1 cellular context compared by ENCODE assay signal in the genomic region with DNA sequence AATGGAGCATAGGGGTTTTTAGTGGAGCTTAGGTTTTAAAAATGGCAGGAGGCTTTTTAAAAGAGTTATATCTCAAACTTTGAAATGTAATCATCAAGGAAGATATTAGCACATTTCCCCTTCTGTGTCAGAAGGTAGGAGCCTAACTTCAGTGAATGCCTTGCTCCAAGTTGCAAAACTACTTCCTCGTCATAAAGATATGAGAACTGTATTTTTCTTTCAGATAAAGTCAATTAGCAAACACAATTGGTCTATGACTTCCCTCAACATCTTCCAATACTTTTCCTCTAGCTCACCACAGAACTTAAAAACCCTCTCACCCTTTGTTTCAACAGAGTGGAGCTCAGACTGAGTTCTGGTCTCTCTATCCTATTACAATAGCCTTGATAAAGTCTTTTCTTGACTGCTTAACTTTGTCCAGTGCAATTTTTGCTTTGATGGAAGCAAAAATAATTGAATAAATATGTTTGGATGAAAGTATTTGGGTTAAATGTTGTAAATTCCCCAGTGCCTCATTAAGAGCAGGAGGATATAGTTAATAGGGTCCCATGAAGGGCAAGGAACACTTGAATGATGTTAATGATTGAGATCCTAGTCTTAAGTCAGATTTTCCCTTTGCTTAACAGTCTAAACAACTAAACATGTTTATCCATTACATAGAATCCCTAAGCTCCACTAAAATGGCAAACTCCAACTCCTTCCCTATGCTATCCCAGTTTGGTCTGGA.
TF ChIP-seq lines count a peak whose summit lies in the region.

No MANE protein-coding gene starts in this region.

TF ChIP-seq in GM23338, 12 proteins besides CTCF, POLR2A, EP300 and RAD21:
- TF ChIP-seq, protein P1, sequence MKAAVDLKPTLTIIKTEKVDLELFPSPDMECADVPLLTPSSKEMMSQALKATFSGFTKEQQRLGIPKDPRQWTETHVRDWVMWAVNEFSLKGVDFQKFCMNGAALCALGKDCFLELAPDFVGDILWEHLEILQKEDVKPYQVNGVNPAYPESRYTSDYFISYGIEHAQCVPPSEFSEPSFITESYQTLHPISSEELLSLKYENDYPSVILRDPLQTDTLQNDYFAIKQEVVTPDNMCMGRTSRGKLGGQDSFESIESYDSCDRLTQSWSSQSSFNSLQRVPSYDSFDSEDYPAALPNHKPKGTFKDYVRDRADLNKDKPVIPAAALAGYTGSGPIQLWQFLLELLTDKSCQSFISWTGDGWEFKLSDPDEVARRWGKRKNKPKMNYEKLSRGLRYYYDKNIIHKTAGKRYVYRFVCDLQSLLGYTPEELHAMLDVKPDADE (IDR thresholded peaks at IDR 0.05), result no peak
- TF ChIP-seq ZNF331 (CRISPR knock-in tag; IDR thresholded peaks at IDR 0.05; ENCODE audit: low read depth) (no peak), POLR2AphosphoS5 (IDR thresholded peaks at IDR 0.05; ENCODE audit: low read depth) (no peak), CREB1 (CRISPR knock-in tag; IDR thresholded peaks at IDR 0.05; ENCODE audit: low read depth) (no peak), NANOG (IDR thresholded peaks at IDR 0.05; ENCODE audit: borderline replicate concordance) (no peak), EZH2 (IDR thresholded peaks at IDR 0.05; ENCODE audit: low read depth, unreplicated experiment) (no peak), STAT1 (IDR thresholded peaks at IDR 0.05; ENCODE audit: unreplicated experiment) (no peak), EZH2phosphoT487 (IDR thresholded peaks at IDR 0.05; ENCODE audit: unreplicated experiment) (no peak), ZNF114 (CRISPR knock-in tag; IDR thresholded peaks at IDR 0.05) (no peak), JUNB (IDR thresholded peaks at IDR 0.05; ENCODE audit: unreplicated experiment) (no peak)
- TF ChIP-seq, protein P2, sequence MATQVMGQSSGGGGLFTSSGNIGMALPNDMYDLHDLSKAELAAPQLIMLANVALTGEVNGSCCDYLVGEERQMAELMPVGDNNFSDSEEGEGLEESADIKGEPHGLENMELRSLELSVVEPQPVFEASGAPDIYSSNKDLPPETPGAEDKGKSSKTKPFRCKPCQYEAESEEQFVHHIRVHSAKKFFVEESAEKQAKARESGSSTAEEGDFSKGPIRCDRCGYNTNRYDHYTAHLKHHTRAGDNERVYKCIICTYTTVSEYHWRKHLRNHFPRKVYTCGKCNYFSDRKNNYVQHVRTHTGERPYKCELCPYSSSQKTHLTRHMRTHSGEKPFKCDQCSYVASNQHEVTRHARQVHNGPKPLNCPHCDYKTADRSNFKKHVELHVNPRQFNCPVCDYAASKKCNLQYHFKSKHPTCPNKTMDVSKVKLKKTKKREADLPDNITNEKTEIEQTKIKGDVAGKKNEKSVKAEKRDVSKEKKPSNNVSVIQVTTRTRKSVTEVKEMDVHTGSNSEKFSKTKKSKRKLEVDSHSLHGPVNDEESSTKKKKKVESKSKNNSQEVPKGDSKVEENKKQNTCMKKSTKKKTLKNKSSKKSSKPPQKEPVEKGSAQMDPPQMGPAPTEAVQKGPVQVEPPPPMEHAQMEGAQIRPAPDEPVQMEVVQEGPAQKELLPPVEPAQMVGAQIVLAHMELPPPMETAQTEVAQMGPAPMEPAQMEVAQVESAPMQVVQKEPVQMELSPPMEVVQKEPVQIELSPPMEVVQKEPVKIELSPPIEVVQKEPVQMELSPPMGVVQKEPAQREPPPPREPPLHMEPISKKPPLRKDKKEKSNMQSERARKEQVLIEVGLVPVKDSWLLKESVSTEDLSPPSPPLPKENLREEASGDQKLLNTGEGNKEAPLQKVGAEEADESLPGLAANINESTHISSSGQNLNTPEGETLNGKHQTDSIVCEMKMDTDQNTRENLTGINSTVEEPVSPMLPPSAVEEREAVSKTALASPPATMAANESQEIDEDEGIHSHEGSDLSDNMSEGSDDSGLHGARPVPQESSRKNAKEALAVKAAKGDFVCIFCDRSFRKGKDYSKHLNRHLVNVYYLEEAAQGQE (IDR thresholded peaks at IDR 0.05; ENCODE audit: unreplicated experiment), result no peak
- TF ChIP-seq, protein P3, sequence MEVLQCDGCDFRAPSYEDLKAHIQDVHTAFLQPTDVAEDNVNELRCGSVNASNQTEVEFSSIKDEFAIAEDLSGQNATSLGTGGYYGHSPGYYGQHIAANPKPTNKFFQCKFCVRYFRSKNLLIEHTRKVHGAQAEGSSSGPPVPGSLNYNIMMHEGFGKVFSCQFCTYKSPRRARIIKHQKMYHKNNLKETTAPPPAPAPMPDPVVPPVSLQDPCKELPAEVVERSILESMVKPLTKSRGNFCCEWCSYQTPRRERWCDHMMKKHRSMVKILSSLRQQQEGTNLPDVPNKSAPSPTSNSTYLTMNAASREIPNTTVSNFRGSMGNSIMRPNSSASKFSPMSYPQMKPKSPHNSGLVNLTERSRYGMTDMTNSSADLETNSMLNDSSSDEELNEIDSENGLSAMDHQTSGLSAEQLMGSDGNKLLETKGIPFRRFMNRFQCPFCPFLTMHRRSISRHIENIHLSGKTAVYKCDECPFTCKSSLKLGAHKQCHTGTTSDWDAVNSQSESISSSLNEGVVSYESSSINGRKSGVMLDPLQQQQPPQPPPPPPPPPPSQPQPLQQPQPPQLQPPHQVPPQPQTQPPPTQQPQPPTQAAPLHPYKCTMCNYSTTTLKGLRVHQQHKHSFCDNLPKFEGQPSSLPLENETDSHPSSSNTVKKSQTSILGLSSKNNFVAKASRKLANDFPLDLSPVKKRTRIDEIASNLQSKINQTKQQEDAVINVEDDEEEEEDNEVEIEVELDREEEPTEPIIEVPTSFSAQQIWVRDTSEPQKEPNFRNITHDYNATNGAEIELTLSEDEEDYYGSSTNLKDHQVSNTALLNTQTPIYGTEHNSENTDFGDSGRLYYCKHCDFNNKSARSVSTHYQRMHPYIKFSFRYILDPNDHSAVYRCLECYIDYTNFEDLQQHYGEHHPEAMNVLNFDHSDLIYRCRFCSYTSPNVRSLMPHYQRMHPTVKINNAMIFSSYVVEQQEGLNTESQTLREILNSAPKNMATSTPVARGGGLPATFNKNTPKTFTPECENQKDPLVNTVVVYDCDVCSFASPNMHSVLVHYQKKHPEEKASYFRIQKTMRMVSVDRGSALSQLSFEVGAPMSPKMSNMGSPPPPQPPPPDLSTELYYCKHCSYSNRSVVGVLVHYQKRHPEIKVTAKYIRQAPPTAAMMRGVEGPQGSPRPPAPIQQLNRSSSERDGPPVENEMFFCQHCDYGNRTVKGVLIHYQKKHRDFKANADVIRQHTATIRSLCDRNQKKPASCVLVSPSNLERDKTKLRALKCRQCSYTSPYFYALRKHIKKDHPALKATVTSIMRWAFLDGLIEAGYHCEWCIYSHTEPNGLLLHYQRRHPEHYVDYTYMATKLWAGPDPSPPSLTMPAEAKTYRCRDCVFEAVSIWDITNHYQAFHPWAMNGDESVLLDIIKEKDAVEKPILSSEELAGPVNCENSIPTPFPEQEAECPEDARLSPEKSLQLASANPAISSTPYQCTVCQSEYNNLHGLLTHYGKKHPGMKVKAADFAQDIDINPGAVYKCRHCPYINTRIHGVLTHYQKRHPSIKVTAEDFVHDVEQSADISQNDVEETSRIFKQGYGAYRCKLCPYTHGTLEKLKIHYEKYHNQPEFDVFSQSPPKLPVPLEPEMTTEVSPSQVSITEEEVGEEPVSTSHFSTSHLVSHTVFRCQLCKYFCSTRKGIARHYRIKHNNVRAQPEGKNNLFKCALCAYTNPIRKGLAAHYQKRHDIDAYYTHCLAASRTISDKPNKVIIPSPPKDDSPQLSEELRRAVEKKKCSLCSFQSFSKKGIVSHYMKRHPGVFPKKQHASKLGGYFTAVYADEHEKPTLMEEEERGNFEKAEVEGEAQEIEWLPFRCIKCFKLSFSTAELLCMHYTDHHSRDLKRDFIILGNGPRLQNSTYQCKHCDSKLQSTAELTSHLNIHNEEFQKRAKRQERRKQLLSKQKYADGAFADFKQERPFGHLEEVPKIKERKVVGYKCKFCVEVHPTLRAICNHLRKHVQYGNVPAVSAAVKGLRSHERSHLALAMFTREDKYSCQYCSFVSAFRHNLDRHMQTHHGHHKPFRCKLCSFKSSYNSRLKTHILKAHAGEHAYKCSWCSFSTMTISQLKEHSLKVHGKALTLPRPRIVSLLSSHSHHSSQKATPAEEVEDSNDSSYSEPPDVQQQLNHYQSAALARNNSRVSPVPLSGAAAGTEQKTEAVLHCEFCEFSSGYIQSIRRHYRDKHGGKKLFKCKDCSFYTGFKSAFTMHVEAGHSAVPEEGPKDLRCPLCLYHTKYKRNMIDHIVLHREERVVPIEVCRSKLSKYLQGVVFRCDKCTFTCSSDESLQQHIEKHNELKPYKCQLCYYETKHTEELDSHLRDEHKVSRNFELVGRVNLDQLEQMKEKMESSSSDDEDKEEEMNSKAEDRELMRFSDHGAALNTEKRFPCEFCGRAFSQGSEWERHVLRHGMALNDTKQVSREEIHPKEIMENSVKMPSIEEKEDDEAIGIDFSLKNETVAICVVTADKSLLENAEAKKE (CRISPR knock-in tag; IDR thresholded peaks at IDR 0.05), result no peak
